Comparison of ENCODE assay signal across 10 cellular contexts in genomic region chr10:63286340-63286739, GRCh38.
DNase-seq lines count a peak whose midpoint lies in the region; ATAC-seq, FAIRE-seq and TF ChIP-seq lines count a peak whose summit lies in the region.
"Had no signal": no experiment of that assay in that cellular context is flagged by ENCODE, and none has a peak within 500 bp of the region (broad histone marks: within the 10 kb centered on the region; RNA-seq: fewer than 3 reads in every experiment).

No MANE protein-coding gene starts in this region.

- H3K9me3 ChIP-seq in H1 (ENCODE audit: insufficient read depth in 2 of 2, low read depth in 1 of 2, low read length in 1 of 2), result no peaks in the 10 kb centered on the region
- H3K9me3 ChIP-seq in Peyer's patch, result no peaks in the 10 kb centered on the region

- no peak overlapping the region for H3K18ac ChIP-seq in H1 (ENCODE audit: extremely low read depth, low read length)

- no peak overlapping the region for H2BK120ac ChIP-seq in H1 (replicated peaks; ENCODE audit: low read depth, low read length)

- H3K4me1 ChIP-seq in H1 (replicated peaks in 1 of 4; ENCODE audit: control insufficient read depth in 3 of 4, insufficient read depth in 4 of 4, low read length in 3 of 4), result peaks cover 0 to 10% (median 2%) of the 10 kb centered on the region in 4 experiments; a peak in 3 of 7 replicates
- no peaks in the 10 kb centered on the region for H3K4me1 ChIP-seq in Peyer's patch

- TF ChIP-seq CTCF in H1 (IDR thresholded peaks at IDR 0.05; ENCODE audit: control extremely low read depth in 1 of 3, insufficient read depth in 1 of 3, low read depth in 1 of 3, low read length in 3 of 3) (no peak), RWPE1 (conservative IDR thresholded peaks at IDR 0.05; ENCODE audit: low read depth) (no peak), Peyer's patch (IDR thresholded peaks at IDR 0.05) (no peak)

- H3K9ac ChIP-seq in H1 (replicated peaks in 1 of 4; ENCODE audit: extremely low read depth in 1 of 4, low read depth in 3 of 4, low read length in 3 of 4), result no peak overlapping the region
- H3K9ac ChIP-seq: BLaER1 had no signal

- H2BK20ac ChIP-seq in H1 (ENCODE audit: low read length), result no peak overlapping the region

- H3K27me3 ChIP-seq in H1 (replicated peaks in 1 of 4; ENCODE audit: control insufficient read depth in 3 of 4, extremely low read depth in 1 of 4, insufficient read depth in 3 of 4, low read length in 3 of 4) (no peaks in the 10 kb centered on the region), Peyer's patch (no peaks in the 10 kb centered on the region)
- H3K27me3 ChIP-seq: BLaER1 had no signal

- no peak overlapping the region for H2BK15ac ChIP-seq in H1 (ENCODE audit: low read length)

- 91% methylated on average over 5 of the region's 5 CpGs; no CpG with 5 or more reads in 1 of the 2 experiments for WGBS in H1 (ENCODE audit: extremely low coverage in 1 of 2, insufficient coverage in 1 of 2, insufficient read length in 1 of 2, insufficient replicate concordance in 2 of 2, low coverage in 1 of 2, low lambda C conversion rate in 2 of 2, missing lambda C conversion rate in 1 of 2), 2 experiments

- H3K27ac Mint-ChIP-seq in activated naive CD4-positive, alpha-beta T cell treated with anti-CD3 and anti-CD28 coated beads, Interleukin-2, amount 50 U/mL, for 72 hours, result no peak overlapping the region

- peaks cover 3 to 57% of the 10 kb centered on the region in 2 experiments; a peak in 2 of 4 replicates for H3K79me2 ChIP-seq in H1 (ENCODE audit: control insufficient read depth in 1 of 2, insufficient read depth in 2 of 2, low read length in 2 of 2)

- ATAC-seq in GM18511 (IDR thresholded peaks at IDR 0.05; ENCODE audit: unreplicated experiment) (peak; percentile 57), GM21619 (IDR thresholded peaks at IDR 0.05; ENCODE audit: unreplicated experiment) (peak; percentile 58), HG03342 (IDR thresholded peaks at IDR 0.05; ENCODE audit: unreplicated experiment) (peak; percentile 55)
- ATAC-seq in activated naive CD4-positive, alpha-beta T cell treated with anti-CD3 and anti-CD28 coated beads, Interleukin-2, amount 50 U/mL, for 72 hours, result no peak

- no peaks in the 10 kb centered on the region for H3K79me1 ChIP-seq in H1 (ENCODE audit: low read depth, low read length)

- no peak for TF ChIP-seq POLR2A in H1 (IDR thresholded peaks at IDR 0.05; ENCODE audit: control extremely low read depth in 1 of 2, low read depth in 2 of 2, low read length in 2 of 2)
- no peak for TF ChIP-seq POLR2A in Peyer's patch (IDR thresholded peaks at IDR 0.05)

- no peak overlapping the region for H3K4me3 ChIP-seq in H1 (ENCODE audit: extremely low read depth in 1 of 4, insufficient read depth in 2 of 4, low read depth in 3 of 4, low read length in 4 of 4)
- no peak overlapping the region for H3K4me3 ChIP-seq in Peyer's patch
- H3K4me3 ChIP-seq: BLaER1 had no signal

- H3K9me3 Mint-ChIP-seq in activated naive CD4-positive, alpha-beta T cell treated with anti-CD3 and anti-CD28 coated beads, Interleukin-2, amount 50 U/mL, for 72 hours, result peaks cover 0 to 3% of the 10 kb centered on the region in 2 donors

- CTCF ChIA-PET in H1 (lab: Charles Lee; ENCODE audit: partially characterized antibody), result interaction anchor here (0.7 to 0.9 kb wide), 2 partner anchors 14 to 345 kb away, joined by 3 to 4 read pairs; no protein-coding TSS in a partner anchor
- CTCF ChIA-PET in RWPE1 (lab: Yijun Ruan, JAX), result interaction anchor here (0.6 to 0.7 kb wide), 2 partner anchors 70 to 287 kb away, joined by 3 to 4 read pairs; no protein-coding TSS in a partner anchor

- TF ChIP-seq EP300 in H1 (IDR thresholded peaks at IDR 0.05; ENCODE audit: borderline replicate concordance in 1 of 2, low read depth in 2 of 2, low read length in 2 of 2), result no peak

- no peak overlapping the region for H2BK12ac ChIP-seq in H1 (ENCODE audit: low read depth, low read length)

- no peaks in the 10 kb centered on the region for H3K23me2 ChIP-seq in H1 (ENCODE audit: low read depth, low read length)

- H4K91ac ChIP-seq in H1 (replicated peaks; ENCODE audit: insufficient read length, low read length), result no peak overlapping the region

- H3K56ac ChIP-seq in H1 (replicated peaks; ENCODE audit: insufficient read length, low read depth, low read length), result no peak overlapping the region

- no peak for FAIRE-seq in H1 (lab: Jason Lieb, UNC)

- no peak overlapping the region for H3K14ac ChIP-seq in H1 (ENCODE audit: insufficient read length)

- no peak overlapping the region for H4K8ac ChIP-seq in H1 (ENCODE audit: extremely low read depth, insufficient read depth, low read length)

- no peak for DNase-seq in H1 (ENCODE audit: low read depth in 1 of 2, low spot score in 2 of 2)
- no peak for DNase-seq in activated naive CD4-positive, alpha-beta T cell treated with anti-CD3 and anti-CD28 coated beads, Interleukin-2, amount 50 U/mL, for 72 hours (ENCODE audit: low spot score in 2 of 2)
- DNase-seq in RWPE1 (ENCODE audit: low spot score), result no peak
- DNase-seq in Peyer's patch, result no peak
- DNase-seq in putamen (ENCODE audit: low spot score), result no peak
- DNase-seq: effector CD4-positive, alpha-beta T cell had no signal

- H3K27ac ChIP-seq in H1 (ENCODE audit: low read depth, low read length) (no peak overlapping the region), RWPE1 (no peak overlapping the region), Peyer's patch (no peak overlapping the region)
- H3K27ac ChIP-seq: BLaER1 had no signal

- H3K36me3 ChIP-seq in H1 (ENCODE audit: control insufficient read depth in 2 of 4, insufficient read depth in 4 of 4, low read length in 3 of 4) (no peaks in the 10 kb centered on the region), Peyer's patch (no peaks in the 10 kb centered on the region)

- peaks cover 0 to 6% of the 10 kb centered on the region in 2 donors for H3K36me3 Mint-ChIP-seq in activated naive CD4-positive, alpha-beta T cell treated with anti-CD3 and anti-CD28 coated beads, Interleukin-2, amount 50 U/mL, for 72 hours

- no peaks in the 10 kb centered on the region for H4K20me1 ChIP-seq in H1 (replicated peaks in 1 of 2; ENCODE audit: control insufficient read depth in 1 of 2, insufficient read depth in 2 of 2, low read length in 2 of 2)
- H4K20me1 ChIP-seq: BLaER1 had no signal

- POLR2A ChIA-PET in H1 (lab: Charles Lee; ENCODE audit: partially characterized antibody), result interaction anchor here (0.7 to 1.9 kb wide), 8 partner anchors 9 to 217 kb away, joined by 3 to 6 read pairs (median 4); no protein-coding TSS in a partner anchor
- POLR2A ChIA-PET in RWPE1 (lab: Yijun Ruan, JAX; ENCODE audit: low non-redundant PET), result no interaction called here

- H3K23ac ChIP-seq in H1 (ENCODE audit: insufficient read length), result no peak overlapping the region

- H2AK5ac ChIP-seq in H1 (ENCODE audit: low read depth, low read length), result no peak overlapping the region

- H3K4ac ChIP-seq in H1 (replicated peaks; ENCODE audit: insufficient read length, low read depth, low read length), result no peak overlapping the region

- no peak overlapping the region for H2AFZ ChIP-seq in H1 (ENCODE audit: low read length)

- H4K5ac ChIP-seq in H1 (ENCODE audit: insufficient read length, low read depth, low read length), result no peak overlapping the region

- no peak overlapping the region for H3K4me2 ChIP-seq in H1 (ENCODE audit: insufficient read depth in 1 of 2, low read depth in 2 of 2, low read length in 2 of 2)
- H3K4me2 ChIP-seq: BLaER1 had no signal

- TF ChIP-seq RAD21 in H1 (IDR thresholded peaks at IDR 0.05 in 1 of 2, conservative IDR thresholded peaks at IDR 0.05 in 1 of 2; ENCODE audit: low read depth in 2 of 2, low read length in 2 of 2), result no peak

- 0 out of 2 replicates have a peak overlapping the region, but pooled peaks have one; percentile 22 for H2BK5ac ChIP-seq in H1 (ENCODE audit: low read depth, low read length)

TF ChIP-seq in H1, 55 proteins besides CTCF, POLR2A, EP300 and RAD21 (continues in another document):
- no peak for TF ChIP-seq KDM5A (IDR thresholded peaks at IDR 0.05; ENCODE audit: low read length)
- TF ChIP-seq TCF12 (IDR thresholded peaks at IDR 0.05; ENCODE audit: low read depth, low read length), result no peak
- TF ChIP-seq CTBP2 (IDR thresholded peaks at IDR 0.05; ENCODE audit: borderline replicate concordance, insufficient read depth, insufficient read length, low read length), result no peak

Comparison
In these comparisons a context has a peak if more than half of its experiments do, and no peak if none do; other contexts are left out.
1. ATAC-seq: peak in GM18511 (single experiment), GM21619 (single experiment) and HG03342 (single experiment); none in activated naive CD4-positive, alpha-beta T cell treated with anti-CD3 and anti-CD28 coated beads, Interleukin-2, amount 50 U/mL, for 72 hours (0 of 2).